Comparison of ENCODE assay signal across 10 cellular contexts in genomic region chr6:137033828-137034227, GRCh38. TPM values are rescaled to one million over a fixed set of nuclear protein-coding genes. Genes with fewer than 3 reads are reported as not detected.
DNase-seq lines count a peak whose midpoint lies in the region; ATAC-seq, FAIRE-seq and TF ChIP-seq lines count a peak whose summit lies in the region.
"Had no signal": no experiment of that assay in that cellular context is flagged by ENCODE, and none has a peak within 500 bp of the region (broad histone marks: within the 10 kb centered on the region; RNA-seq: fewer than 3 reads in every experiment).

No MANE protein-coding gene starts in this region.

- H3K27me3 Mint-ChIP-seq in activated CD4-positive, alpha-beta T cell treated with anti-CD3 and anti-CD28 coated beads, Interleukin-2, amount 10 ng/mL, durations not matched to agents 24 days and 14 days = peaks cover 68% of the 10 kb centered on the region
- peaks cover 19 to 81% (median 46%) of the 10 kb centered on the region in 5 donors for H3K27me3 Mint-ChIP-seq in naive thymus-derived CD8-positive, alpha-beta T cell

- intact Hi-C loops in activated CD4-positive, alpha-beta T cell treated with anti-CD3 and anti-CD28 coated beads, Interleukin-2, amount 10 ng/mL, durations not matched to agents 24 days and 14 days (cut with micrococcal nuclease) = loop anchor here (5.0 kb wide), 3 partner anchors 68 to 193 kb away; no protein-coding TSS in a partner anchor
- intact Hi-C loops in kidney (cut with DNase I) = no loop called here

- peak overlapping the region; percentile 22 for H3K4me3 Mint-ChIP-seq in activated CD4-positive, alpha-beta T cell treated with anti-CD3 and anti-CD28 coated beads, Interleukin-2, amount 10 ng/mL, durations not matched to agents 24 days and 14 days
- peak overlapping the region in 7 of 10 donors; percentile 1 to 66 (median 46) for H3K4me3 Mint-ChIP-seq in naive thymus-derived CD8-positive, alpha-beta T cell
- H3K4me3 Mint-ChIP-seq: neural crest cell had no signal

- POLR2A ChIA-PET in naive thymus-derived CD8-positive, alpha-beta T cell (lab: Charles Lee) = interaction anchor here (0.5 kb wide), 1 partner anchor 61 kb away, joined by 3 read pairs; no protein-coding TSS in a partner anchor

- H3K9me3 Mint-ChIP-seq in activated CD4-positive, alpha-beta T cell treated with anti-CD3 and anti-CD28 coated beads, Interleukin-2, amount 10 ng/mL, durations not matched to agents 24 days and 14 days = no peaks in the 10 kb centered on the region
- peaks cover 0 to 6% (median 0%) of the 10 kb centered on the region in 9 donors for H3K9me3 Mint-ChIP-seq in naive thymus-derived CD8-positive, alpha-beta T cell

- H3K4me1 ChIP-seq in kidney (ENCODE audit: control insufficient read depth in 1 of 2, insufficient read depth in 1 of 2, low read depth in 1 of 2, low read length in 2 of 2) = no peaks in the 10 kb centered on the region
- H3K4me1 ChIP-seq: A549 had no signal

- peak; percentile 95 to 96 for ATAC-seq in activated CD4-positive, CD25-positive, alpha-beta regulatory T cell treated with anti-CD3 and anti-CD28 coated beads, Interleukin-2, amount 50 U/mL, for 24 hours
- peak; percentile 99 for ATAC-seq in HG03442 (IDR thresholded peaks at IDR 0.05; ENCODE audit: unreplicated experiment)
- ATAC-seq in naive thymus-derived CD8-positive, alpha-beta T cell = peak; percentile 73 to 97
- ATAC-seq: A549 had no signal

- no peak overlapping the region for H3K9ac ChIP-seq in kidney (ENCODE audit: low read length in 2 of 2)

- H3K27ac ChIP-seq in kidney (ENCODE audit: low read depth in 2 of 2, low read length in 2 of 2) = no peak overlapping the region
- H3K27ac ChIP-seq: A549 had no signal

- H3K36me3 Mint-ChIP-seq in activated CD4-positive, alpha-beta T cell treated with anti-CD3 and anti-CD28 coated beads, Interleukin-2, amount 10 ng/mL, durations not matched to agents 24 days and 14 days (ENCODE audit: low read depth) = no peaks in the 10 kb centered on the region
- peaks cover 0 to 5% (median 3%) of the 10 kb centered on the region in 3 donors for H3K36me3 Mint-ChIP-seq in naive thymus-derived CD8-positive, alpha-beta T cell

- no peak overlapping the region for H3K4me3 ChIP-seq in kidney (ENCODE audit: low read length in 2 of 2)
- H3K4me3 ChIP-seq: A549 had no signal

- TF ChIP-seq CTCF in kidney (IDR thresholded peaks at IDR 0.05; ENCODE audit: borderline replicate concordance, extremely low read depth, insufficient read depth) = no peak

- no peaks in the 10 kb centered on the region for H3K36me3 ChIP-seq in kidney (ENCODE audit: control insufficient read depth in 1 of 2, insufficient read depth in 2 of 2, low read length in 2 of 2)

- peaks cover 10% of the 10 kb centered on the region for H3K4me1 Mint-ChIP-seq in activated CD4-positive, alpha-beta T cell treated with anti-CD3 and anti-CD28 coated beads, Interleukin-2, amount 10 ng/mL, durations not matched to agents 24 days and 14 days
- peaks cover 10 to 15% (median 15%) of the 10 kb centered on the region in 4 donors for H3K4me1 Mint-ChIP-seq in naive thymus-derived CD8-positive, alpha-beta T cell
- H3K4me1 Mint-ChIP-seq: neural crest cell had no signal

- no peak for FAIRE-seq in kidney (lab: Jason Lieb, UNC)
- FAIRE-seq: A549 had no signal

- H3K27ac Mint-ChIP-seq in activated CD4-positive, alpha-beta T cell treated with anti-CD3 and anti-CD28 coated beads, Interleukin-2, amount 10 ng/mL, durations not matched to agents 24 days and 14 days = peak overlapping the region; percentile 59
- peak overlapping the region in 3 of 10 donors; percentile 14 to 57 (median 25) for H3K27ac Mint-ChIP-seq in naive thymus-derived CD8-positive, alpha-beta T cell

- DNase-seq in activated CD4-positive, CD25-positive, alpha-beta regulatory T cell (lab: John Stamatoyannopoulos, UW) = no peak
- DNase-seq in activated CD4-positive, alpha-beta T cell treated with anti-CD3 and anti-CD28 coated beads, Interleukin-2, amount 10 ng/mL, durations not matched to agents 24 days and 14 days = peak; percentile 90
- DNase-seq in naive thymus-derived CD8-positive, alpha-beta T cell = peak in 7 of 10 donors; percentile 17 to 64 (median 47)
- DNase-seq in kidney = no peak
- no peak for DNase-seq in T1000 (lab: John Stamatoyannopoulos, UW)
- no peak for DNase-seq in Kasumi-1 (lab: John Stamatoyannopoulos, UW)

- no peaks in the 10 kb centered on the region for H3K9me3 ChIP-seq in kidney (ENCODE audit: control insufficient read depth in 1 of 2, low read length in 2 of 2)
- H3K9me3 ChIP-seq: A549 had no signal

RNA-seq across cellular contexts. Expression of gene IL20RA, which starts 10.9 kb away (rescaled TPM):
- not detected in 2 replicates for total RNA-seq in activated CD4-positive, alpha-beta T cell treated with anti-CD3 and anti-CD28 coated beads, Interleukin-2, amount 10 ng/mL, durations not matched to agents 24 days and 14 days
- not detected for total RNA-seq in naive thymus-derived CD8-positive, alpha-beta T cell
- not detected for polyA plus RNA-seq in naive thymus-derived CD8-positive, alpha-beta T cell
- total RNA-seq in kidney = 0.16 TPM
- polyA plus RNA-seq in kidney (ENCODE audit: insufficient read depth, low read depth, low replicate concordance) = 0.34 TPM
- total RNA-seq: neural crest cell had no signal

Comparison
In these comparisons a context has a peak if more than half of its experiments do, and no peak if none do; other contexts are left out.
1. DNase-seq: peak in activated CD4-positive, alpha-beta T cell treated with anti-CD3 and anti-CD28 coated beads, Interleukin-2, amount 10 ng/mL, durations not matched to agents 24 days and 14 days (single experiment) and naive thymus-derived CD8-positive, alpha-beta T cell (7 of 10); none in activated CD4-positive, CD25-positive, alpha-beta regulatory T cell (0 of 4), kidney (single experiment), T1000 (single experiment) and Kasumi-1 (0 of 2).
2. Peak in every context shown above with its lines, with median percentiles within 50 percentile points of each other: ATAC-seq.